ENCODE assay signal across 1 cellular context in the genomic region with DNA sequence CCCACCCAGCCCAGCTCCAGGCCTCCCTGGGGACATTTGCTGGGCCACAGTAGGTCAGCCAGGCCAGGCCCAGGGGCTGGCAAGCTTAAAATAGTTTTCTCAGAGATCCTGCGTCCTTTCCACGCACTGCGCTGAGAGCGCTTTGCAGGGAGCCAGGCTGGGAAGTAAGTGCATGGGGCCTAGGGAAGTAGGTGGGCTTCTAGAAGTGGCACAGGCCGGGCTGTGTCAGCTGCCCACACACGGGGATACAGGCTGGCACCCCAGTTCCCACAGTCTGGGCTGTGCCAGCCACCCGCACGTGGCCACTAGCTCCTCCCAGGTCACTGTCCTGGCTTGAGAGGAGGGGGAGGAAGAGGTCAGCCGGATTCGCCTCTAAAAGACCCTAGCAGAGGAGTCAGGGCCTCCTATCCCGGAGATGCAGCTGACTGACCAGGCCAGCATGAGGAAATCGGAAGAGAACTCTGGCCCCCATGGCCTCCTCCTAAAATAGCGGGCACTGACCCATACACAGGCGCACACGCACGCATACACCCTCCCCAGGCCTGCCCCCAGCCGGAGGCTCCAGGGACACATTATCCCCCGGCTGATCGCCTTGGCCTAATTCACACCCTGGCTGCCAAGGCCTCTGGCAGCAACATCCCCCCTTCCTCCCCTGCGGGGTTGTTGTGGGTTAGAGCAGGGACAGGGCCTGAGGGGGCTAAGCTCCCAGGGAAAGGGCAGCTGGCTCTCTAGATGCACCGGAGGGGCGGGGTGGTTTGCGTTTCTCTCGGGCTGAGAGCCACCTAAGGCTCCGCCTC.
TF ChIP-seq lines count a peak whose summit lies in the region.

No MANE protein-coding gene starts in this region.

TF ChIP-seq in GM23338, 12 proteins besides CTCF, POLR2A, EP300 and RAD21:
- TF ChIP-seq ZNF462 (CRISPR knock-in tag; IDR thresholded peaks at IDR 0.05) (no peak), ETS1 (IDR thresholded peaks at IDR 0.05) (no peak), JUNB (IDR thresholded peaks at IDR 0.05; ENCODE audit: unreplicated experiment) (no peak), ZNF331 (CRISPR knock-in tag; IDR thresholded peaks at IDR 0.05; ENCODE audit: low read depth) (no peak), POLR2AphosphoS5 (IDR thresholded peaks at IDR 0.05; ENCODE audit: low read depth) (no peak), NANOG (IDR thresholded peaks at IDR 0.05; ENCODE audit: borderline replicate concordance) (no peak), STAT1 (IDR thresholded peaks at IDR 0.05; ENCODE audit: unreplicated experiment) (no peak), ZNF114 (CRISPR knock-in tag; IDR thresholded peaks at IDR 0.05) (no peak), EZH2 (IDR thresholded peaks at IDR 0.05; ENCODE audit: low read depth, unreplicated experiment) (no peak), CREB1 (CRISPR knock-in tag; IDR thresholded peaks at IDR 0.05; ENCODE audit: low read depth) (no peak), EZH2phosphoT487 (IDR thresholded peaks at IDR 0.05; ENCODE audit: unreplicated experiment) (no peak), REST (IDR thresholded peaks at IDR 0.05; ENCODE audit: unreplicated experiment) (no peak)
